Comparison of ENCODE assay signal across 10 cellular contexts in genomic region chr2:61436092-61436491, GRCh38. TPM values are rescaled to one million over a fixed set of nuclear protein-coding genes. Genes with fewer than 3 reads are reported as not detected.
DNase-seq lines count a peak whose midpoint lies in the region; ATAC-seq and TF ChIP-seq lines count a peak whose summit lies in the region.
"Had no signal": no experiment of that assay in that cellular context is flagged by ENCODE, and none has a peak within 500 bp of the region (broad histone marks: within the 10 kb centered on the region; RNA-seq: fewer than 3 reads in every experiment).

No MANE protein-coding gene starts in this region.

- no peaks in the 10 kb centered on the region for H3K27me3 ChIP-seq in esophagus muscularis mucosa
- H3K27me3 ChIP-seq: tibial artery had no signal

- no peak for DNase-seq in activated CD4-positive, alpha-beta T cell treated with anti-CD3 and anti-CD28 coated beads for 36 hours
- DNase-seq in activated CD4-positive, alpha-beta T cell treated with anti-CD3 and anti-CD28 coated beads, Interleukin-2, amount 50 U/mL, for 48 hours: no peak
- DNase-seq in NAMALWA (ENCODE audit: low spot score) (peak; percentile 28), fibroblast of the aortic adventitia (ENCODE audit: low read depth) (peak; percentile 17), osteocyte (ENCODE audit: extremely low spot score, unreplicated experiment) (no peak), NCI-H2227 treated with DMSO at 0.1 percent for 48 hours (lab: John Stamatoyannopoulos, UW) (no peak), esophagus muscularis mucosa (ENCODE audit: extremely low spot score) (no peak)
- DNase-seq: activated naive CD4-positive, alpha-beta T cell treated with anti-CD3 and anti-CD28 coated beads, Interleukin-2, amount 50 U/mL, for 16 hours; tibial artery had no signal

- H3K4me3 ChIP-seq in fibroblast of the aortic adventitia (ENCODE audit: low read depth, low read length) (no peak overlapping the region), esophagus muscularis mucosa (no peak overlapping the region)
- H3K4me3 ChIP-seq: tibial artery had no signal

- H3K27ac Mint-ChIP-seq in activated CD4-positive, alpha-beta T cell treated with anti-CD3 and anti-CD28 coated beads for 36 hours: peak overlapping the region; percentile 2
- peak overlapping the region; percentile 78 for H3K27ac Mint-ChIP-seq in osteocyte (ENCODE audit: unreplicated experiment)

- no peak for TF ChIP-seq POLR2A in esophagus muscularis mucosa (IDR thresholded peaks at IDR 0.05; ENCODE audit: low read depth)

- H3K9me3 ChIP-seq in esophagus muscularis mucosa: peaks cover 0 to 7% (median 2%) of the 10 kb centered on the region in 4 donors
- H3K9me3 ChIP-seq: tibial artery had no signal

- peaks cover 55% of the 10 kb centered on the region for H3K4me1 Mint-ChIP-seq in activated CD4-positive, alpha-beta T cell treated with anti-CD3 and anti-CD28 coated beads for 36 hours
- peaks cover 33% of the 10 kb centered on the region for H3K4me1 Mint-ChIP-seq in osteocyte (ENCODE audit: unreplicated experiment)

- TF ChIP-seq CTCF in fibroblast of the aortic adventitia (IDR thresholded peaks at IDR 0.05; ENCODE audit: insufficient read depth, low read length) (no peak), osteocyte (IDR thresholded peaks at IDR 0.05) (no peak), esophagus muscularis mucosa (IDR thresholded peaks at IDR 0.05) (no peak)

- H3K9me3 Mint-ChIP-seq in activated CD4-positive, alpha-beta T cell treated with anti-CD3 and anti-CD28 coated beads for 36 hours (ENCODE audit: low read depth): peaks cover 17% of the 10 kb centered on the region
- peaks cover 14% of the 10 kb centered on the region for H3K9me3 Mint-ChIP-seq in osteocyte (ENCODE audit: unreplicated experiment)

- no peak overlapping the region for H3K4me3 Mint-ChIP-seq in activated CD4-positive, alpha-beta T cell treated with anti-CD3 and anti-CD28 coated beads for 36 hours
- H3K4me3 Mint-ChIP-seq in osteocyte (ENCODE audit: unreplicated experiment): peak overlapping the region; percentile 41

- POLR2A ChIA-PET in activated CD4-positive, alpha-beta T cell treated with anti-CD3 and anti-CD28 coated beads for 36 hours (lab: Charles Lee): no interaction called here

- no peak for TF ChIP-seq EP300 in esophagus muscularis mucosa (IDR thresholded peaks at IDR 0.05)

- CTCF ChIA-PET in activated CD4-positive, alpha-beta T cell treated with anti-CD3 and anti-CD28 coated beads for 36 hours (lab: Charles Lee): interaction anchor here (0.8 to 3.7 kb wide), 4 partner anchors 10 to 16 kb away, joined by 3 to 25 read pairs (median 3); no protein-coding TSS in a partner anchor

- no peak overlapping the region for H3K27ac ChIP-seq in esophagus muscularis mucosa (replicated peaks in 1 of 4)
- H3K27ac ChIP-seq: tibial artery had no signal

- intact Hi-C loops in activated CD4-positive, alpha-beta T cell treated with anti-CD3 and anti-CD28 coated beads for 36 hours (cut with DNase I, micrococcal nuclease): no loop called here
- intact Hi-C loops in esophagus muscularis mucosa (cut with DNase I): no loop called here

- H3K36me3 ChIP-seq in esophagus muscularis mucosa: no peaks in the 10 kb centered on the region
- H3K36me3 ChIP-seq: tibial artery had no signal

- WGBS in esophagus muscularis mucosa: 72% methylated on average over 2 of the region's 2 CpGs

- peaks cover 39 to 57% (median 50%) of the 10 kb centered on the region in 4 donors for H3K4me1 ChIP-seq in esophagus muscularis mucosa

- ATAC-seq in activated CD4-positive, alpha-beta T cell treated with anti-CD3 and anti-CD28 coated beads for 36 hours: no peak
- ATAC-seq in HG03159 (IDR thresholded peaks at IDR 0.05; ENCODE audit: unreplicated experiment): no peak

- peaks cover 32% of the 10 kb centered on the region for H3K36me3 Mint-ChIP-seq in activated CD4-positive, alpha-beta T cell treated with anti-CD3 and anti-CD28 coated beads for 36 hours (ENCODE audit: low read depth)
- H3K36me3 Mint-ChIP-seq in osteocyte (ENCODE audit: unreplicated experiment): peaks cover 10% of the 10 kb centered on the region

- no peaks in the 10 kb centered on the region for H3K27me3 Mint-ChIP-seq in activated CD4-positive, alpha-beta T cell treated with anti-CD3 and anti-CD28 coated beads for 36 hours
- no peaks in the 10 kb centered on the region for H3K27me3 Mint-ChIP-seq in osteocyte (ENCODE audit: unreplicated experiment)

RNA-seq across cellular contexts. Expression of gene USP34, which starts 34.8 kb away (rescaled TPM):
- 10 to 100 TPM; 63.7 to 67.6 TPM for total RNA-seq in activated CD4-positive, alpha-beta T cell treated with anti-CD3 and anti-CD28 coated beads for 36 hours
- total RNA-seq in fibroblast of the aortic adventitia (ENCODE audit: low replicate concordance): 130 and 147 TPM in 2 replicates
- total RNA-seq in osteocyte: 111 and 114 TPM in 2 replicates
- total RNA-seq in esophagus muscularis mucosa: 100 to 1,000 TPM; 124 to 137 (median 129) TPM

Comparison
In these comparisons a context has a peak if more than half of its experiments do, and no peak if none do; other contexts are left out.
1. DNase-seq: peak in NAMALWA (single experiment) and fibroblast of the aortic adventitia (single experiment); none in activated CD4-positive, alpha-beta T cell treated with anti-CD3 and anti-CD28 coated beads for 36 hours (single experiment), activated CD4-positive, alpha-beta T cell treated with anti-CD3 and anti-CD28 coated beads, Interleukin-2, amount 50 U/mL, for 48 hours (0 of 2), osteocyte (single experiment), NCI-H2227 treated with DMSO at 0.1 percent for 48 hours (single experiment) and esophagus muscularis mucosa (single experiment).